Comparison of ENCODE assay signal across 7 cellular contexts in genomic region chr14:54567634-54568561, GRCh38. TPM values are rescaled to one million over a fixed set of nuclear protein-coding genes. Genes with fewer than 3 reads are reported as not detected.
DNase-seq lines count a peak whose midpoint lies in the region; ATAC-seq and TF ChIP-seq lines count a peak whose summit lies in the region.

No MANE protein-coding gene starts in this region.

- DNase-seq in NCI-H2107 treated with DMSO at 0.1 percent for 48 hours (lab: John Stamatoyannopoulos, UW; ENCODE audit: unreplicated experiment) (peak; percentile 33), activated T-cell treated with anti-CD3 and anti-CD28 coated beads for 24 hours (ENCODE audit: low read depth) (peak; percentile 11), epithelial cell of prostate (ENCODE audit: low read depth, low spot score) (no peak), mesothelial cell of epicardium (ENCODE audit: low spot score in 2 of 2, unreplicated experiment in 2 of 2) (peak; percentile 51 to 63)
- peak; percentile 46 to 64 for DNase-seq in stimulated activated naive CD8-positive, alpha-beta T cell treated with anti-CD3 and anti-CD28 coated beads, Interleukin-15, amount 100 ng/mL, for 72 hours
- DNase-seq in effector CD8-positive, alpha-beta T cell (lab: John Stamatoyannopoulos, UW): no peak

- H3K27ac Mint-ChIP-seq in mesothelial cell of epicardium: peak overlapping the region; percentile 99
- peak overlapping the region; percentile 66 to 99 for H3K27ac Mint-ChIP-seq in stimulated activated naive CD8-positive, alpha-beta T cell treated with anti-CD3 and anti-CD28 coated beads, Interleukin-15, amount 100 ng/mL, for 72 hours

- no peaks in the 10 kb centered on the region for H3K27me3 Mint-ChIP-seq in mesothelial cell of epicardium (ENCODE audit: low read depth)
- peaks cover 17% of the 10 kb centered on the region for H3K27me3 Mint-ChIP-seq in stimulated activated naive CD8-positive, alpha-beta T cell treated with anti-CD3 and anti-CD28 coated beads, Interleukin-15, amount 100 ng/mL, for 72 hours

- peak; percentile 7 for ATAC-seq in GM18505 (IDR thresholded peaks at IDR 0.05; ENCODE audit: unreplicated experiment)
- peak; percentile 58 for ATAC-seq in stimulated activated naive CD8-positive, alpha-beta T cell treated with anti-CD3 and anti-CD28 coated beads, Interleukin-15, amount 100 ng/mL, for 72 hours

- H3K4me3 Mint-ChIP-seq in mesothelial cell of epicardium: peak overlapping the region; percentile 97
- H3K4me3 Mint-ChIP-seq in stimulated activated naive CD8-positive, alpha-beta T cell treated with anti-CD3 and anti-CD28 coated beads, Interleukin-15, amount 100 ng/mL, for 72 hours: peak overlapping the region; percentile 98 to 99

- peaks cover 8% of the 10 kb centered on the region for H3K9me3 Mint-ChIP-seq in mesothelial cell of epicardium
- peaks cover 7% of the 10 kb centered on the region in 2 donors for H3K9me3 Mint-ChIP-seq in stimulated activated naive CD8-positive, alpha-beta T cell treated with anti-CD3 and anti-CD28 coated beads, Interleukin-15, amount 100 ng/mL, for 72 hours

- H3K27ac ChIP-seq in epithelial cell of prostate: peak overlapping the region; percentile 95

- H3K36me3 Mint-ChIP-seq in mesothelial cell of epicardium: peaks cover 10% of the 10 kb centered on the region

- TF ChIP-seq POLR2A in GM18505 (IDR thresholded peaks at IDR 0.05; ENCODE audit: borderline replicate concordance, extremely low read depth, insufficient read depth, insufficient read length): no peak

- TF ChIP-seq CTCF in mesothelial cell of epicardium (IDR thresholded peaks at IDR 0.05; ENCODE audit: unreplicated experiment): no peak

- H3K4me1 Mint-ChIP-seq in mesothelial cell of epicardium: peaks cover 33% of the 10 kb centered on the region
- peaks cover 34% of the 10 kb centered on the region for H3K4me1 Mint-ChIP-seq in stimulated activated naive CD8-positive, alpha-beta T cell treated with anti-CD3 and anti-CD28 coated beads, Interleukin-15, amount 100 ng/mL, for 72 hours

RNA-seq across cellular contexts. Expression of gene SAMD4A, which starts 1.0 kb away (rescaled TPM):
- total RNA-seq in mesothelial cell of epicardium: 27.8 to 30.0 TPM (median 29.6 TPM) in 3 replicates

RNA-seq across cellular contexts. Expression of gene CGRRF1, which starts 58.2 kb away (rescaled TPM):
- total RNA-seq in mesothelial cell of epicardium: 15.4 to 17.1 TPM (median 16.8 TPM) in 3 replicates

Comparison
In these comparisons a context has a peak if more than half of its experiments do, and no peak if none do; other contexts are left out.
1. DNase-seq: peak in NCI-H2107 treated with DMSO at 0.1 percent for 48 hours (single experiment), activated T-cell treated with anti-CD3 and anti-CD28 coated beads for 24 hours (single experiment), mesothelial cell of epicardium (2 of 2) and stimulated activated naive CD8-positive, alpha-beta T cell treated with anti-CD3 and anti-CD28 coated beads, Interleukin-15, amount 100 ng/mL, for 72 hours (2 of 2); none in epithelial cell of prostate (single experiment) and effector CD8-positive, alpha-beta T cell (single experiment).